14 cellular contexts compared by ENCODE assay signal in genomic region chr3:172644258-172644657, GRCh38.
DNase-seq lines count a peak whose midpoint lies in the region; ATAC-seq and TF ChIP-seq lines count a peak whose summit lies in the region.
"Had no signal": no experiment of that assay in that cellular context is flagged by ENCODE, and none has a peak within 500 bp of the region (broad histone marks: within the 10 kb centered on the region; RNA-seq: fewer than 3 reads in every experiment).

No MANE protein-coding gene starts in this region.

- peaks cover 21% of the 10 kb centered on the region for H3K9me1 ChIP-seq in IMR-90 (ENCODE audit: insufficient read depth, low read length)

- H3K14ac ChIP-seq in IMR-90 (replicated peaks; ENCODE audit: low read depth, low read length) (no peak overlapping the region), mesenchymal stem cell (ENCODE audit: low read length in 2 of 2) (no peak overlapping the region), trophoblast cell (ENCODE audit: low read length) (no peak overlapping the region)

- H3K27me3 ChIP-seq in IMR-90 (ENCODE audit: control insufficient read depth, insufficient read depth, low read length) (no peaks in the 10 kb centered on the region), mesenchymal stem cell (ENCODE audit: control insufficient read depth in 1 of 2, insufficient read depth in 1 of 2, low read length in 2 of 2) (no peaks in the 10 kb centered on the region), trophoblast cell (ENCODE audit: insufficient read depth, low read length) (no peaks in the 10 kb centered on the region), osteoblast (ENCODE audit: insufficient read depth, low read length) (no peaks in the 10 kb centered on the region)
- H3K27me3 ChIP-seq: BLaER1 treated with 17β-estradiol and CSF1 and Interleukin-3, amounts not matched to agents 10 nM and 100 nM had no signal

- H2BK5ac ChIP-seq in IMR-90 (ENCODE audit: low read depth, low read length, poor library complexity, severe bottlenecking): no peak overlapping the region
- no peak overlapping the region for H2BK5ac ChIP-seq in mesenchymal stem cell (ENCODE audit: low read depth, low read length, poor library complexity, severe bottlenecking)
- no peak overlapping the region for H2BK5ac ChIP-seq in trophoblast cell (ENCODE audit: low read depth, low read length, poor library complexity)

- peaks cover 9% of the 10 kb centered on the region for H3K4me1 ChIP-seq in IMR-90 (ENCODE audit: control insufficient read depth, insufficient read depth, low read length)
- H3K4me1 ChIP-seq in mesenchymal stem cell (ENCODE audit: control insufficient read depth, insufficient read depth, low read depth, low read length): peaks cover 8% of the 10 kb centered on the region
- no peaks in the 10 kb centered on the region for H3K4me1 ChIP-seq in trophoblast cell (ENCODE audit: control insufficient read depth in 1 of 2, insufficient read depth in 2 of 2, low read length in 2 of 2)
- peaks cover 10% of the 10 kb centered on the region for H3K4me1 ChIP-seq in osteoblast (ENCODE audit: insufficient read depth, low read length)
- H3K4me1 ChIP-seq: Caco-2 had no signal

- H2AK9ac ChIP-seq in IMR-90 (replicated peaks; ENCODE audit: low read depth, low read length, poor library complexity): no peak overlapping the region

- H3K4ac ChIP-seq in IMR-90 (ENCODE audit: low read depth, low read length): no peak overlapping the region
- H3K4ac ChIP-seq in mesenchymal stem cell (ENCODE audit: low read depth in 1 of 2, low read length in 2 of 2): no peak overlapping the region
- H3K4ac ChIP-seq in trophoblast cell (ENCODE audit: low read depth, low read length): no peak overlapping the region

- H2BK120ac ChIP-seq in IMR-90 (ENCODE audit: low read depth, low read length): no peak overlapping the region
- H2BK120ac ChIP-seq in mesenchymal stem cell (ENCODE audit: low read depth, low read length): no peak overlapping the region
- H2BK120ac ChIP-seq in trophoblast cell (ENCODE audit: insufficient read depth, low read length, poor library complexity): no peak overlapping the region

- no peak overlapping the region for H2AK5ac ChIP-seq in IMR-90 (ENCODE audit: low read depth, low read length)
- peak overlapping the region; percentile 65 for H2AK5ac ChIP-seq in mesenchymal stem cell (ENCODE audit: low read length, severe bottlenecking)
- no peak overlapping the region for H2AK5ac ChIP-seq in trophoblast cell (ENCODE audit: low read length)

- no TSS peak for BruUV-seq in IMR-90 (replicated peaks; lab: Mats Ljungman, UMichigan)

- H3K23ac ChIP-seq in IMR-90 (ENCODE audit: low read depth, low read length) (no peak overlapping the region), mesenchymal stem cell (ENCODE audit: low read length in 2 of 2) (no peak overlapping the region), trophoblast cell (ENCODE audit: low read length) (no peak overlapping the region)

- H3K9ac ChIP-seq in IMR-90 (ENCODE audit: low read depth, low read length) (no peak overlapping the region), mesenchymal stem cell (ENCODE audit: low read length) (no peak overlapping the region), trophoblast cell (ENCODE audit: low read length) (no peak overlapping the region)
- H3K9ac ChIP-seq: BLaER1 treated with 17β-estradiol and CSF1 and Interleukin-3, amounts not matched to agents 10 nM and 100 nM had no signal

- H3K36me3 ChIP-seq in IMR-90 (ENCODE audit: control insufficient read depth, insufficient read depth, low read length) (peaks cover 10% of the 10 kb centered on the region), mesenchymal stem cell (ENCODE audit: control insufficient read depth in 1 of 2, insufficient read depth in 2 of 2, low read depth in 1 of 2, low read length in 2 of 2) (peaks cover 6 to 15% of the 10 kb centered on the region in 2 experiments), trophoblast cell (ENCODE audit: control insufficient read depth in 1 of 2, insufficient read depth in 2 of 2, low read length in 2 of 2) (no peaks in the 10 kb centered on the region), osteoblast (ENCODE audit: insufficient read depth, low read length) (peaks cover 25% of the 10 kb centered on the region)

- H3K79me2 ChIP-seq in trophoblast cell (ENCODE audit: control insufficient read depth, insufficient read depth, low read length, poor library complexity) (no peaks in the 10 kb centered on the region), osteoblast (ENCODE audit: insufficient read depth, low read length) (peaks cover 23% of the 10 kb centered on the region)

- H3K4me2 ChIP-seq in IMR-90 (ENCODE audit: low read depth, low read length): no peak overlapping the region
- no peak overlapping the region for H3K4me2 ChIP-seq in mesenchymal stem cell (ENCODE audit: low read length, poor library complexity, severe bottlenecking)
- H3K4me2 ChIP-seq in trophoblast cell (ENCODE audit: low read length): no peak overlapping the region
- H3K4me2 ChIP-seq in osteoblast (ENCODE audit: insufficient read depth, low read length): no peak overlapping the region
- H3K4me2 ChIP-seq: A549; BLaER1 treated with 17β-estradiol and CSF1 and Interleukin-3, amounts not matched to agents 10 nM and 100 nM had no signal

- H4K20me1 ChIP-seq in IMR-90 (ENCODE audit: insufficient read depth, low read length) (peaks cover 4% of the 10 kb centered on the region; the same call in 1 of the 2 replicates), osteoblast (ENCODE audit: insufficient read depth, low read length) (peaks cover 3% of the 10 kb centered on the region)
- H4K20me1 ChIP-seq: BLaER1 treated with 17β-estradiol and CSF1 and Interleukin-3, amounts not matched to agents 10 nM and 100 nM had no signal

- peak overlapping the region; percentile 43 for H2AFZ ChIP-seq in IMR-90 (replicated peaks; ENCODE audit: low read length, poor library complexity)
- no peak overlapping the region for H2AFZ ChIP-seq in mesenchymal stem cell (ENCODE audit: low read depth, low read length)
- H2AFZ ChIP-seq in trophoblast cell (ENCODE audit: insufficient read depth, low read length, poor library complexity): no peak overlapping the region
- no peak overlapping the region for H2AFZ ChIP-seq in osteoblast (ENCODE audit: low read length)

- no peak overlapping the region for H3K4me3 ChIP-seq in IMR-90 (ENCODE audit: insufficient read depth, low read depth, low read length)
- no peak overlapping the region for H3K4me3 ChIP-seq in mesenchymal stem cell (ENCODE audit: insufficient read depth in 1 of 2, low read depth in 1 of 2, low read length in 2 of 2)
- H3K4me3 ChIP-seq in trophoblast cell (ENCODE audit: low read depth, low read length): no peak overlapping the region
- no peak overlapping the region for H3K4me3 ChIP-seq in osteoblast (ENCODE audit: insufficient read depth, low read length)
- H3K4me3 ChIP-seq: A549; BLaER1 treated with 17β-estradiol and CSF1 and Interleukin-3, amounts not matched to agents 10 nM and 100 nM had no signal

- no peak overlapping the region for H2BK15ac ChIP-seq in IMR-90 (ENCODE audit: low read depth, low read length)
- H2BK15ac ChIP-seq in mesenchymal stem cell (ENCODE audit: low read depth, poor library complexity, severe bottlenecking): no peak overlapping the region

- H3K9me3 ChIP-seq in IMR-90 (ENCODE audit: control insufficient read depth, insufficient read depth, low read length) (no peaks in the 10 kb centered on the region), mesenchymal stem cell (ENCODE audit: control insufficient read depth, low read length) (no peaks in the 10 kb centered on the region), trophoblast cell (ENCODE audit: insufficient read depth, low read depth, low read length) (no peaks in the 10 kb centered on the region), osteoblast (ENCODE audit: low read depth, low read length) (no peaks in the 10 kb centered on the region)
- H3K9me3 ChIP-seq: A549; BLaER1 treated with 17β-estradiol and CSF1 and Interleukin-3, amounts not matched to agents 10 nM and 100 nM; Caco-2 had no signal

- no peak for TF ChIP-seq POLR2A in IMR-90 (IDR thresholded peaks at IDR 0.05; ENCODE audit: low read depth, low read length)

- POLR2A ChIA-PET in IMR-90 (lab: Charles Lee; ENCODE audit: unreplicated experiment): no interaction called here

- H4K12ac ChIP-seq in trophoblast cell (ENCODE audit: low read depth, low read length): no peak overlapping the region

- H2BK20ac ChIP-seq in IMR-90 (ENCODE audit: low read depth, low read length): no peak overlapping the region

- CTCF ChIA-PET in IMR-90 (lab: Yijun Ruan, JAX): no interaction called here

- no CpG with 5 or more reads among the region's 3 CpGs for WGBS in IMR-90 (ENCODE audit: extremely low coverage in 2 of 2, insufficient read length in 1 of 2), 2 experiments
- 89% methylated on average over 2 of the region's 3 CpGs for WGBS in mesenchymal stem cell
- WGBS in trophoblast cell (ENCODE audit: extremely low coverage, insufficient coverage, insufficient read length): no CpG with 5 or more reads among the region's 3 CpGs

- H2BK12ac ChIP-seq in mesenchymal stem cell (ENCODE audit: low read length in 2 of 2): no peak overlapping the region
- H2BK12ac ChIP-seq in trophoblast cell (ENCODE audit: low read length): no peak overlapping the region

- in situ Hi-C loops in IMR-90 (cut with MboI; ENCODE audit: low sequenced_read_pairs): no loop called here

- H3K18ac ChIP-seq in IMR-90 (ENCODE audit: low read depth, low read length) (no peak overlapping the region), mesenchymal stem cell (ENCODE audit: low read depth in 1 of 2, low read length in 2 of 2) (no peak overlapping the region), trophoblast cell (ENCODE audit: low read length) (no peak overlapping the region)

- no peak for TF ChIP-seq RAD21 in IMR-90 (IDR thresholded peaks at IDR 0.05; ENCODE audit: low read length)

- H4K91ac ChIP-seq in IMR-90 (ENCODE audit: insufficient read depth, low read depth, low read length) (no peak overlapping the region), mesenchymal stem cell (ENCODE audit: low read length) (no peak overlapping the region), trophoblast cell (ENCODE audit: low read depth, low read length) (no peak overlapping the region)

- H4K5ac ChIP-seq in IMR-90 (ENCODE audit: low read depth, low read length): no peak overlapping the region

- DNase-seq in IMR-90 (no peak), mesenchymal stem cell (no peak), trophoblast cell (peak; percentile 55 to 68), osteoblast (ENCODE audit: insufficient read length, low spot score, missing footprints) (no peak), GM19238 (ENCODE audit: insufficient read length, low spot score) (no peak)
- DNase-seq: Caco-2; Calu3; CD4-positive, alpha-beta T cell; CD8-positive, alpha-beta T cell; DMS79 treated with DMSO at 0.1 percent for 48 hours had no signal

- TF ChIP-seq CTCF in IMR-90 (conservative IDR thresholded peaks at IDR 0.05; ENCODE audit: low read depth, low read length) (no peak), osteoblast (IDR thresholded peaks at IDR 0.05; ENCODE audit: extremely low read depth, low read depth, low read length) (no peak)

- H3K56ac ChIP-seq in IMR-90 (ENCODE audit: extremely low read depth, insufficient read depth, low read length): no peak overlapping the region

- no peak for ATAC-seq in IMR-90 (ENCODE audit: low read depth)
- ATAC-seq: A549; CD8-positive, alpha-beta T cell had no signal

- H3K27ac ChIP-seq in IMR-90 (ENCODE audit: insufficient read depth, low read length): no peak overlapping the region
- H3K27ac ChIP-seq in mesenchymal stem cell (ENCODE audit: low read length, poor library complexity, severe bottlenecking): no peak overlapping the region
- no peak overlapping the region for H3K27ac ChIP-seq in trophoblast cell (ENCODE audit: low read depth, low read length)
- no peak overlapping the region for H3K27ac ChIP-seq in osteoblast (ENCODE audit: low read depth, low read length)
- H3K27ac ChIP-seq: 22Rv1; A549; BLaER1 treated with 17β-estradiol and CSF1 and Interleukin-3, amounts not matched to agents 10 nM and 100 nM; C4-2B had no signal

- dilution Hi-C loops in IMR-90 (cut with HindIII; ENCODE audit: low sequenced_read_pairs, unreplicated experiment): no loop called here

- H4K8ac ChIP-seq in IMR-90 (ENCODE audit: low read depth in 2 of 2, low read length in 2 of 2) (no peak overlapping the region), mesenchymal stem cell (ENCODE audit: low read length) (no peak overlapping the region), trophoblast cell (ENCODE audit: low read depth, low read length) (no peak overlapping the region)

- H3K79me1 ChIP-seq in IMR-90 (ENCODE audit: low read depth in 1 of 2, low read length in 2 of 2): peaks cover 20 to 60% of the 10 kb centered on the region in 2 experiments
- peaks cover 24% of the 10 kb centered on the region for H3K79me1 ChIP-seq in mesenchymal stem cell (replicated peaks; ENCODE audit: low read length, poor library complexity, severe bottlenecking)
- no peaks in the 10 kb centered on the region for H3K79me1 ChIP-seq in trophoblast cell (ENCODE audit: low read length)

- intact Hi-C loops in IMR-90 (cut with micrococcal nuclease): no loop called here

Comparison
In these comparisons a context has a peak if more than half of its experiments do, and no peak if none do; other contexts are left out.
1. DNase-seq: peak in trophoblast cell (2 of 2); none in IMR-90 (single experiment), mesenchymal stem cell (single experiment), osteoblast (single experiment) and GM19238 (single experiment).